In genomic region chr3:64224826-64225606, GRCh38 we compare ENCODE assay signal across 9 cellular contexts. TPM values are rescaled to one million over a fixed set of nuclear protein-coding genes. Genes with fewer than 3 reads are reported as not detected.
DNase-seq lines count a peak whose midpoint lies in the region; ATAC-seq, FAIRE-seq and TF ChIP-seq lines count a peak whose summit lies in the region.
"Had no signal": no experiment of that assay in that cellular context is flagged by ENCODE, and none has a peak within 500 bp of the region (broad histone marks: within the 10 kb centered on the region; RNA-seq: fewer than 3 reads in every experiment).

PRICKLE2 (minus strand) TSS chr3:64225466; CDS start chr3:64198927, 26,539 bp downstream.

- DNase-seq in GM03348 (ENCODE audit: low spot score) (peak; percentile 84), H7 (peak; percentile 41), NCI-H82 (lab: John Stamatoyannopoulos, UW) (peak; percentile 95), endothelial cell of umbilical vein (ENCODE audit: low read depth, low spot score) (peak; percentile 95), memory B cell (ENCODE audit: low spot score in 2 of 2) (peak in 1 of 2 donors; percentile 23), tibial artery (peak; percentile 88 to 94), NCI-H345 treated with DMSO at 0.1 percent for 48 hours (lab: John Stamatoyannopoulos, UW; ENCODE audit: unreplicated experiment) (no peak)
- no peak for DNase-seq in central memory CD4-positive, alpha-beta T cell

- peak; percentile 91 for ATAC-seq in memory B cell (ENCODE audit: low read depth)

- H3K4me3 Mint-ChIP-seq in memory B cell, result peak within 1 kb of the TSS; percentile 91

- H3K27ac ChIP-seq in endothelial cell of umbilical vein (ENCODE audit: insufficient read depth, low read depth, low read length), result peak within 1 kb of the TSS; percentile 72
- H3K27ac ChIP-seq in tibial artery, result peak within 1 kb of the TSS; percentile 85

- BruUV-seq in endothelial cell of umbilical vein (replicated peaks; lab: Mats Ljungman, UMichigan), result TSS peak; percentile 72

- POLR2A ChIA-PET in endothelial cell of umbilical vein (lab: Charles Lee), result interaction anchor here (2.3 kb wide), 1 partner anchor 38 kb away, joined by 6 read pairs; no protein-coding TSS in a partner anchor

- peak within 1 kb of the TSS; percentile 60 for H2AFZ ChIP-seq in endothelial cell of umbilical vein (ENCODE audit: low read depth, low read length)

- CTCF ChIA-PET in endothelial cell of umbilical vein (lab: Charles Lee), result interaction anchor here (0.5 to 3.8 kb wide), 40 partner anchors 10 to 262 kb away, joined by 3 to 45 read pairs (median 4); partner anchors contain the start of gene PSMD6

- no peaks in the 10 kb centered on the region for H3K9me1 ChIP-seq in endothelial cell of umbilical vein (replicated peaks; ENCODE audit: control insufficient read depth, extremely low read depth, insufficient read depth, low read length)

- peak within 1 kb of the TSS; percentile 67 for H3K9ac ChIP-seq in endothelial cell of umbilical vein (replicated peaks; ENCODE audit: extremely low read depth, insufficient read depth, low read length)

- peak within 1 kb of the TSS; percentile 90 for H3K27ac Mint-ChIP-seq in memory B cell

- intact Hi-C loops in endothelial cell of umbilical vein (cut with micrococcal nuclease) (loop anchor here (1.0 to 5.0 kb wide), 5 partner anchors 130 to 260 kb away; no protein-coding TSS in a partner anchor), tibial artery (cut with DNase I; ENCODE audit: low total_unique reads) (loop anchor here (5.0 kb wide), 2 partner anchors 37 to 38 kb away; no protein-coding TSS in a partner anchor)

- H4K20me1 ChIP-seq in endothelial cell of umbilical vein (replicated peaks; ENCODE audit: control insufficient read depth, extremely low read depth, insufficient read depth, low read length), result no peaks in the 10 kb centered on the region

- TF ChIP-seq CTCF in endothelial cell of umbilical vein (IDR thresholded peaks at IDR 0.05; ENCODE audit: extremely low read depth in 1 of 2, insufficient read depth in 1 of 2, low read depth in 1 of 2, low read length in 2 of 2) (peak in 1 of 2 donors; percentile 18), tibial artery (IDR thresholded peaks at IDR 0.05) (peak; percentile 28 to 36)

- peak within 1 kb of the TSS; percentile 71 for H3K4me2 ChIP-seq in endothelial cell of umbilical vein (ENCODE audit: insufficient read depth, low read length)

- FAIRE-seq in endothelial cell of umbilical vein (lab: Jason Lieb, UNC), result peak; percentile 99

- H3K4me1 ChIP-seq in endothelial cell of umbilical vein (ENCODE audit: control insufficient read depth, extremely low read depth, insufficient read depth, low read length) (peaks cover 28% of the 10 kb centered on the region), tibial artery (peaks cover 0 to 61% (median 48%) of the 10 kb centered on the region in 4 donors)

- no peaks in the 10 kb centered on the region for H3K9me3 Mint-ChIP-seq in memory B cell

- H3K9me3 ChIP-seq in endothelial cell of umbilical vein (replicated peaks; ENCODE audit: control insufficient read depth, insufficient read depth, low read length) (no peaks in the 10 kb centered on the region), tibial artery (no peaks in the 10 kb centered on the region)

- H3K36me3 ChIP-seq in H7 (replicated peaks; ENCODE audit: control insufficient read depth, insufficient read depth, low read length) (no peaks in the 10 kb centered on the region), endothelial cell of umbilical vein (ENCODE audit: control insufficient read depth in 2 of 2, extremely low read depth in 1 of 2, insufficient read depth in 2 of 2, low read length in 2 of 2) (no peaks in the 10 kb centered on the region), tibial artery (no peaks in the 10 kb centered on the region)

- H3K4me1 Mint-ChIP-seq in memory B cell, result peaks cover 18% of the 10 kb centered on the region

- H3K4me3 ChIP-seq in H7 (ENCODE audit: insufficient read depth, low read depth, low read length), result peak within 1 kb of the TSS; percentile 8
- peak within 1 kb of the TSS in 2 of 3 experiments; percentile 45 to 52 for H3K4me3 ChIP-seq in endothelial cell of umbilical vein (replicated peaks in 1 of 3; ENCODE audit: insufficient read depth in 1 of 3, low read depth in 1 of 3, low read length in 3 of 3)
- H3K4me3 ChIP-seq in tibial artery, result peak within 1 kb of the TSS; percentile 41 to 43

- H3K36me3 Mint-ChIP-seq in memory B cell, result no peaks in the 10 kb centered on the region

- dilution Hi-C loops in endothelial cell of umbilical vein (cut with MboI; ENCODE audit: extremely low pct_ligation_motif_present, low sequenced_read_pairs), result no loop called here

- no peaks in the 10 kb centered on the region for H3K79me2 ChIP-seq in endothelial cell of umbilical vein (ENCODE audit: control insufficient read depth, insufficient read depth, low read length)

- H3K27me3 ChIP-seq in H7 (ENCODE audit: control insufficient read depth, insufficient read depth, low read length), result peaks cover 4% of the 10 kb centered on the region; the same call in 1 of the 2 replicates
- no peaks in the 10 kb centered on the region for H3K27me3 ChIP-seq in endothelial cell of umbilical vein (ENCODE audit: control insufficient read depth in 2 of 2, insufficient read depth in 2 of 2, low read length in 2 of 2)
- H3K27me3 ChIP-seq in tibial artery, result no peaks in the 10 kb centered on the region

- H3K27me3 Mint-ChIP-seq in memory B cell, result no peaks in the 10 kb centered on the region

- TF ChIP-seq POLR2A in endothelial cell of umbilical vein (IDR thresholded peaks at IDR 0.05; ENCODE audit: low read depth, low read length), result no peak

TF ChIP-seq in endothelial cell of umbilical vein, 7 proteins besides CTCF, POLR2A, EP300 and RAD21:
- TF ChIP-seq FOS (IDR thresholded peaks at IDR 0.05; ENCODE audit: borderline replicate concordance, insufficient read depth, low read length) (peak; percentile 25), MYC (IDR thresholded peaks at IDR 0.05; ENCODE audit: low read depth, low read length) (no peak)

RNA-seq across cellular contexts. Expression of gene PRICKLE2, which starts in this region (rescaled TPM):
- total RNA-seq in H7 (2014; rRNA removed; shearing (Covaris generic)), result 1.5 and 1.7 TPM in 2 replicates
- total RNA-seq in endothelial cell of umbilical vein, result 7.1 and 8.9 TPM in 2 replicates
- polyA plus RNA-seq in endothelial cell of umbilical vein, result 2.8 and 3.0 TPM in 2 replicates
- 1.5 and 1.6 TPM in 2 replicates for polyA plus RNA-seq in endothelial cell of umbilical vein (2011; cell fraction: cytosol; rRNA removed)
- polyA plus RNA-seq in endothelial cell of umbilical vein (2011; cell fraction: nucleus; rRNA removed), result 12.1 and 12.7 TPM in 2 replicates
- 0.75 and 1.1 TPM in 2 replicates for polyA plus RNA-seq in endothelial cell of umbilical vein (2012)
- 16.5 and 17.3 TPM in 2 replicates for polyA minus RNA-seq in endothelial cell of umbilical vein
- not detected for polyA minus RNA-seq in endothelial cell of umbilical vein (2011; cell fraction: cytosol; rRNA and poly(A)+ RNA removed)
- 39.9 and 44.2 TPM in 2 replicates for polyA minus RNA-seq in endothelial cell of umbilical vein (2011; cell fraction: nucleus; rRNA and poly(A)+ RNA removed)
- total RNA-seq: T-helper 1 cell treated with Interleukin-12 subunit alpha and Interleukin-12 subunit beta and Interleukin-4 antibody, amounts not matched to agents 30 ng/mL and 1 ng/mL, for 36 hours had no signal

Comparison
In these comparisons a context has a peak if more than half of its experiments do, and no peak if none do; other contexts are left out.
1. DNase-seq: peak in GM03348 (single experiment), H7 (single experiment), NCI-H82 (single experiment), endothelial cell of umbilical vein (single experiment) and tibial artery (2 of 2); none in NCI-H345 treated with DMSO at 0.1 percent for 48 hours (single experiment) and central memory CD4-positive, alpha-beta T cell (single experiment).
2. Peak in every context shown above with its lines, with median percentiles within 50 percentile points of each other: H3K4me3 ChIP-seq.